In genomic region chr7:100706672-100707311, GRCh38 we compare ENCODE assay signal across 8 cellular contexts. TPM values are rescaled to one million over a fixed set of nuclear protein-coding genes. Genes with fewer than 3 reads are reported as not detected.
DNase-seq lines count a peak whose midpoint lies in the region; ATAC-seq and TF ChIP-seq lines count a peak whose summit lies in the region.

No MANE protein-coding gene starts in this region.

- H3K27me3 ChIP-seq in BE2C (peaks cover 18% of the 10 kb centered on the region), dorsolateral prefrontal cortex (no peaks in the 10 kb centered on the region)
- no peaks in the 10 kb centered on the region for H3K27me3 ChIP-seq in naive thymus-derived CD4-positive, alpha-beta T cell (ENCODE audit: control insufficient read depth in 2 of 2, insufficient read depth in 2 of 2, low read length in 2 of 2)

- no peak for ATAC-seq in naive thymus-derived CD4-positive, alpha-beta T cell
- ATAC-seq in HG02840 (IDR thresholded peaks at IDR 0.05; ENCODE audit: low FRiP score, unreplicated experiment): no peak

- POLR2A ChIA-PET in naive thymus-derived CD4-positive, alpha-beta T cell (lab: Charles Lee): interaction anchor here (0.9 to 2.0 kb wide), 3 partner anchors 122 to 271 kb away, joined by 3 to 21 read pairs (median 11); partner anchors contain the start of genes PPP1R35 and SLC12A9

- H3K36me3 Mint-ChIP-seq in naive thymus-derived CD4-positive, alpha-beta T cell: peaks cover 0 to 5% (median 0%) of the 10 kb centered on the region in 5 donors

- peaks cover 8 to 15% (median 13%) of the 10 kb centered on the region in 7 donors for H3K4me1 Mint-ChIP-seq in naive thymus-derived CD4-positive, alpha-beta T cell

- peak overlapping the region; percentile 88 to 97 (median 95) for H3K4me3 Mint-ChIP-seq in naive thymus-derived CD4-positive, alpha-beta T cell

- H3K27ac Mint-ChIP-seq in naive thymus-derived CD4-positive, alpha-beta T cell: peak overlapping the region; percentile 88 to 96 (median 93)

- no peaks in the 10 kb centered on the region; the same call in 1 of the 2 replicates for H3K4me1 ChIP-seq in BE2C
- peaks cover 9 to 12% of the 10 kb centered on the region in 2 donors for H3K4me1 ChIP-seq in naive thymus-derived CD4-positive, alpha-beta T cell (ENCODE audit: control insufficient read depth in 2 of 2, insufficient read depth in 2 of 2, low read length in 2 of 2)

- H3K9me3 ChIP-seq in BE2C: no peaks in the 10 kb centered on the region
- H3K9me3 ChIP-seq in naive thymus-derived CD4-positive, alpha-beta T cell (ENCODE audit: control insufficient read depth in 2 of 3, low read length in 3 of 3): no peaks in the 10 kb centered on the region

- CTCF ChIA-PET in naive thymus-derived CD4-positive, alpha-beta T cell (lab: Charles Lee): interaction anchor here (0.8 to 2.2 kb wide), 2 partner anchors 14 to 229 kb away, joined by 3 to 27 read pairs; partner anchors contain the start of gene GIGYF1

- TF ChIP-seq CTCF in BE2C (IDR thresholded peaks at IDR 0.05; ENCODE audit: low read depth, low read length) (no peak), LNCaP clone FGC (IDR thresholded peaks at IDR 0.05; ENCODE audit: control insufficient read depth, extremely low read depth, insufficient read depth) (no peak), dorsolateral prefrontal cortex (IDR thresholded peaks at IDR 0.05 in 54 of 56, conservative IDR thresholded peaks at IDR 0.05 in 2 of 56; ENCODE audit: low read depth in 1 of 56, partially characterized antibody in 56 of 56) (no peak)

- H3K36me3 ChIP-seq in BE2C: peaks cover 13% of the 10 kb centered on the region
- peaks cover 0 to 8% (median 0%) of the 10 kb centered on the region in 3 experiments for H3K36me3 ChIP-seq in naive thymus-derived CD4-positive, alpha-beta T cell (ENCODE audit: control insufficient read depth in 2 of 3, insufficient read depth in 3 of 3, low read length in 3 of 3)

- no peak for DNase-seq in BE2C
- DNase-seq in LNCaP clone FGC (ENCODE audit: low read depth): no peak
- peak in 1 of 10 donors; percentile 28 for DNase-seq in dorsolateral prefrontal cortex
- DNase-seq in naive thymus-derived CD4-positive, alpha-beta T cell: no peak
- DNase-seq in SW 1271 (lab: John Stamatoyannopoulos, UW): no peak
- DNase-seq in activated CD4-positive, alpha-beta T cell treated with anti-CD3 and anti-CD28 coated beads for 4 hours: no peak
- DNase-seq in stimulated activated CD4-positive, alpha-beta T cell treated with anti-CD3 and anti-CD28 coated beads, Interleukin-4, amount 100 ng/mL, for 4 hours: no peak

- peaks cover 0 to 11% (median 0%) of the 10 kb centered on the region in 5 donors for H3K27me3 Mint-ChIP-seq in naive thymus-derived CD4-positive, alpha-beta T cell

- peak overlapping the region in 49 of 59 donors; percentile 3 to 98 (median 93) for H3K27ac ChIP-seq in dorsolateral prefrontal cortex
- H3K27ac ChIP-seq in naive thymus-derived CD4-positive, alpha-beta T cell (ENCODE audit: low read depth, low read length): peak overlapping the region; percentile 91

- H3K9me3 Mint-ChIP-seq in naive thymus-derived CD4-positive, alpha-beta T cell: no peaks in the 10 kb centered on the region

- intact Hi-C loops in dorsolateral prefrontal cortex (cut with DNase I): loop anchor here (5.0 kb wide), 3 partner anchors 131 to 239 kb away; partner anchors contain the start of gene SLC12A9 (in 1 of the 2)
- intact Hi-C loops in naive thymus-derived CD4-positive, alpha-beta T cell (cut with micrococcal nuclease): loop anchor here (1.0 to 5.0 kb wide), 7 partner anchors 102 to 378 kb away; partner anchors contain the start of genes ZCWPW1 (in 2 of the 2), FBXO24 (in 1 of the 2), LRCH4 (in 1 of the 2) and MEPCE (in 1 of the 2)

- H3K4me3 ChIP-seq in BE2C (ENCODE audit: low read depth, low read length): peak overlapping the region; percentile 92
- H3K4me3 ChIP-seq in LNCaP clone FGC (ENCODE audit: low read depth, low read length): peak overlapping the region; percentile 92
- H3K4me3 ChIP-seq in dorsolateral prefrontal cortex: peak overlapping the region; percentile 62 to 100 (median 88)
- H3K4me3 ChIP-seq in naive thymus-derived CD4-positive, alpha-beta T cell (ENCODE audit: low read length): peak overlapping the region; percentile 85

RNA-seq across cellular contexts. Expression of gene POP7, which starts 0.9 kb away (rescaled TPM):
- polyA plus RNA-seq in BE2C (2012; ENCODE audit: insufficient read depth, insufficient read length, low read depth): 341 TPM
- 10 to 100 TPM; 20.7 to 61.9 (median 42.4) TPM for total RNA-seq in dorsolateral prefrontal cortex
- 10 to 100 TPM in 4 of 5 experiments, 1 to 10 TPM in 1; 8.9 to 38.2 (median 15.0) TPM for total RNA-seq in naive thymus-derived CD4-positive, alpha-beta T cell
- polyA plus RNA-seq in naive thymus-derived CD4-positive, alpha-beta T cell: 10 to 100 TPM; 37.3 to 56.4 TPM

RNA-seq across cellular contexts. Expression of gene GIGYF1, which starts 12.7 kb away (rescaled TPM):
- 42.9 TPM for polyA plus RNA-seq in BE2C (2012; ENCODE audit: insufficient read depth, insufficient read length, low read depth)
- 10 to 100 TPM; 35.0 to 77.6 (median 49.7) TPM for total RNA-seq in dorsolateral prefrontal cortex
- total RNA-seq in naive thymus-derived CD4-positive, alpha-beta T cell: 100 to 1,000 TPM in 2 of 5 experiments, 10 to 100 TPM in 3; 48.3 to 125 (median 91.4) TPM
- 1 to 10 TPM; 1.4 to 2.9 TPM for polyA plus RNA-seq in naive thymus-derived CD4-positive, alpha-beta T cell

RNA-seq across cellular contexts. Expression of gene EPO, which starts 13.5 kb away (rescaled TPM):
- polyA plus RNA-seq in BE2C (2012; ENCODE audit: insufficient read depth, insufficient read length, low read depth): not detected
- 1 to 10 TPM in 1 of 120 experiments, under 1 TPM in 9, not detected in 110; 0.33 to 1.0 (median 0.47) TPM for total RNA-seq in dorsolateral prefrontal cortex
- not detected for total RNA-seq in naive thymus-derived CD4-positive, alpha-beta T cell
- not detected for polyA plus RNA-seq in naive thymus-derived CD4-positive, alpha-beta T cell

RNA-seq across cellular contexts. Expression of gene ZAN, which starts 26.6 kb away (rescaled TPM):
- not detected for polyA plus RNA-seq in BE2C (2012; ENCODE audit: insufficient read depth, insufficient read length, low read depth)
- total RNA-seq in dorsolateral prefrontal cortex: not detected
- not detected for total RNA-seq in naive thymus-derived CD4-positive, alpha-beta T cell
- polyA plus RNA-seq in naive thymus-derived CD4-positive, alpha-beta T cell: not detected

RNA-seq across cellular contexts. Expression of gene GNB2, which starts 33.3 kb away (rescaled TPM):
- 1,024 TPM for polyA plus RNA-seq in BE2C (2012; ENCODE audit: insufficient read depth, insufficient read length, low read depth)
- 100 to 1,000 TPM; 119 to 205 (median 150) TPM for total RNA-seq in dorsolateral prefrontal cortex
- total RNA-seq in naive thymus-derived CD4-positive, alpha-beta T cell: 100 to 1,000 TPM in 4 of 5 experiments, 10 to 100 TPM in 1; 98.2 to 215 (median 132) TPM
- 10 to 100 TPM; 35.8 to 53.2 TPM for polyA plus RNA-seq in naive thymus-derived CD4-positive, alpha-beta T cell
